12 cellular contexts compared by ENCODE assay signal in the genomic region with DNA sequence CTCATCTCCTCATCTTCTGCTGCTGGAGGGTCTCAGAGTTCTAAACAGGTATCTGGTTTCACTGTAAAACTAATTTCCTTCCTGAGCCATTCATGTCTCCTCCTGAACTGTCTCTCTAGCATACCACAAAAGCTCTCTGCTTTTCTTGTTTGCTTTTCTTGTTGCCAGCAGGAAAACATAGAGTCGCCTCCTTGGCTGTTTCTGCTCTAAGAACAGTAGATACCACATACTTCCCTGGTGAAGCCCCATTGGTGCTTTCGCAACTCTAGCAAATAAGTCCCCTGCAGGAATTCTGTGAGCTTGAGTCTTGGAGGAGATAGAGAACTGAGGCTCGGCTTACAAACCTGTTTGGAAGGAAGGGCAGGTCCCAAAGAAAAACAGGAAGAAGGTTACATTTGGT. TPM values are rescaled to one million over a fixed set of nuclear protein-coding genes. Genes with fewer than 3 reads are reported as not detected.
A peak's percentile ranks its signal among the peaks of the same experiment; 100 is the strongest.
DNase-seq lines count a peak whose midpoint lies in the region; ATAC-seq and TF ChIP-seq lines count a peak whose summit lies in the region.
"Had no signal": no experiment of that assay in that cellular context is flagged by ENCODE, and none has a peak within 500 bp of the region (broad histone marks: within the 10 kb centered on the region; RNA-seq: fewer than 3 reads in every experiment).

No MANE protein-coding gene starts in this region.

- no peaks in the 10 kb centered on the region for H4K20me1 ChIP-seq in Loucy (ENCODE audit: insufficient read depth, low read length, poor library complexity, severe bottlenecking)

- H3K4me3 ChIP-seq in AG04450 (ENCODE audit: low read depth, low read length) (no peak overlapping the region), Loucy (ENCODE audit: low read length, poor library complexity, severe bottlenecking) (peak overlapping the region; percentile 53), cardiac fibroblast (replicated peaks in 1 of 2; ENCODE audit: low read depth in 2 of 2, low read length in 2 of 2) (no peak overlapping the region), muscle layer of duodenum (ENCODE audit: low read depth in 1 of 2, low read length in 2 of 2) (no peak overlapping the region)
- H3K4me3 ChIP-seq: HAP-1 had no signal

- no peaks in the 10 kb centered on the region for H3K9me2 ChIP-seq in Loucy (replicated peaks; ENCODE audit: low read depth, low read length)

- H3K27me3 ChIP-seq in AG04450 (ENCODE audit: control insufficient read depth, insufficient read depth, low read length) (no peaks in the 10 kb centered on the region), Loucy (ENCODE audit: insufficient read depth, low read length, poor library complexity, severe bottlenecking) (no peaks in the 10 kb centered on the region), muscle layer of duodenum (ENCODE audit: low read depth, low read length) (no peaks in the 10 kb centered on the region)

- no peaks in the 10 kb centered on the region for H3K36me3 ChIP-seq in Loucy (ENCODE audit: insufficient read depth, low read length)
- peaks cover 0 to 17% of the 10 kb centered on the region in 2 donors for H3K36me3 ChIP-seq in muscle layer of duodenum (ENCODE audit: control insufficient read depth in 1 of 2, insufficient read depth in 2 of 2, low read length in 2 of 2)
- H3K36me3 ChIP-seq: HAP-1 had no signal

- no peaks in the 10 kb centered on the region for H3K9me3 ChIP-seq in AG04450 (ENCODE audit: control insufficient read depth, insufficient read depth, low read length)
- no peaks in the 10 kb centered on the region for H3K9me3 ChIP-seq in Loucy (ENCODE audit: insufficient read depth, low read depth, low read length)
- no peaks in the 10 kb centered on the region for H3K9me3 ChIP-seq in muscle layer of duodenum (ENCODE audit: control insufficient read depth in 1 of 2, low read length in 2 of 2)
- H3K9me3 ChIP-seq: HAP-1 had no signal

- peak overlapping the region; percentile 40 for H3K9ac ChIP-seq in Loucy (ENCODE audit: low read depth, low read length, poor library complexity, severe bottlenecking)

- no peak for ATAC-seq in HG02938 (IDR thresholded peaks at IDR 0.05; ENCODE audit: unreplicated experiment)

- no peak for TF ChIP-seq CTCF in AG04450 (IDR thresholded peaks at IDR 0.05; ENCODE audit: low read depth, low read length)
- no peak for TF ChIP-seq CTCF in Loucy (conservative IDR thresholded peaks at IDR 0.05; ENCODE audit: low read length)
- no peak for TF ChIP-seq CTCF in cardiac fibroblast (IDR thresholded peaks at IDR 0.05; ENCODE audit: low read depth, low read length)

- peak overlapping the region; percentile 68 for H3K4me2 ChIP-seq in Loucy (ENCODE audit: low read depth, low read length, poor library complexity, severe bottlenecking)

- CTCF ChIA-PET in AG04450 (lab: Charles Lee): interaction anchor here (0.7 to 1.8 kb wide), 4 partner anchors 9 to 53 kb away, joined by 3 to 5 read pairs (median 4); no protein-coding TSS in a partner anchor

- DNase-seq in AG04450 (ENCODE audit: low read depth, low spot score) (peak; percentile 59), cardiac fibroblast (ENCODE audit: low read depth in 2 of 2) (peak; percentile 90 to 93), pons (ENCODE audit: low spot score) (no peak), SHP77 (lab: John Stamatoyannopoulos, UW) (no peak), OCI-M2 (lab: John Stamatoyannopoulos, UW; ENCODE audit: unreplicated experiment) (no peak)
- DNase-seq: NCI-H1436; stimulated activated CD4-positive, alpha-beta T cell treated with anti-CD3 and anti-CD28 coated beads, Interleukin-4, amount 100 ng/mL, for 4 hours; WERI-Rb-1 had no signal

- POLR2A ChIA-PET in AG04450 (lab: Yijun Ruan, JAX): interaction anchor here (0.6 to 1.2 kb wide), 3 partner anchors 18 to 73 kb away, joined by 3 to 4 read pairs (median 3); no protein-coding TSS in a partner anchor

- H2AFZ ChIP-seq in Loucy (ENCODE audit: low read length): peak overlapping the region; percentile 71

- H3K4me1 ChIP-seq in Loucy (ENCODE audit: insufficient read depth, low read length, poor library complexity, severe bottlenecking) (peaks cover 39% of the 10 kb centered on the region), muscle layer of duodenum (ENCODE audit: control insufficient read depth in 1 of 2, insufficient read depth in 2 of 2, low read length in 2 of 2) (no peaks in the 10 kb centered on the region)
- H3K4me1 ChIP-seq: HAP-1 had no signal

- H3F3A ChIP-seq in Loucy (ENCODE audit: low read depth): no peaks in the 10 kb centered on the region

- no peaks in the 10 kb centered on the region for H3K79me2 ChIP-seq in Loucy (ENCODE audit: insufficient read depth, low read length)

- H3K27ac ChIP-seq in AG04450 (ENCODE audit: low read depth, low read length) (peak overlapping the region; percentile 41), muscle layer of duodenum (ENCODE audit: low read length) (peak overlapping the region; percentile 48)
- H3K27ac ChIP-seq: WERI-Rb-1 had no signal

RNA-seq across cellular contexts. Expression of a gene that starts 7.0 kb away (rescaled TPM):
- 10.5 and 11.5 TPM in 2 replicates for polyA plus RNA-seq in AG04450 (2011; rRNA removed)
- polyA minus RNA-seq in AG04450 (2011; rRNA and poly(A)+ RNA removed): 15.9 and 18.9 TPM in 2 replicates

RNA-seq across cellular contexts. Expression of a gene that starts 25.4 kb away (rescaled TPM):
- 0.38 and 0.61 TPM in 2 replicates for polyA plus RNA-seq in AG04450 (2011; rRNA removed)
- 0.32 and 0.35 TPM in 2 replicates for polyA minus RNA-seq in AG04450 (2011; rRNA and poly(A)+ RNA removed)

RNA-seq across cellular contexts. Expression of a gene that starts 31.6 kb away (rescaled TPM):
- polyA plus RNA-seq in AG04450 (2011; rRNA removed): 0.41 and 0.79 TPM in 2 replicates
- polyA minus RNA-seq in AG04450 (2011; rRNA and poly(A)+ RNA removed): not detected in 2 replicates

RNA-seq across cellular contexts. Expression of a gene that starts 32.6 kb away (rescaled TPM):
- polyA plus RNA-seq in AG04450 (2011; rRNA removed): 6.1 and 6.3 TPM in 2 replicates
- polyA minus RNA-seq in AG04450 (2011; rRNA and poly(A)+ RNA removed): 3.0 and 3.7 TPM in 2 replicates

Comparison
In these comparisons a context has a peak if more than half of its experiments do, and no peak if none do; other contexts are left out.
1. DNase-seq: peak in AG04450 (single experiment) and cardiac fibroblast (2 of 2); none in pons (single experiment), SHP77 (0 of 2) and OCI-M2 (single experiment).